In the genomic region with DNA sequence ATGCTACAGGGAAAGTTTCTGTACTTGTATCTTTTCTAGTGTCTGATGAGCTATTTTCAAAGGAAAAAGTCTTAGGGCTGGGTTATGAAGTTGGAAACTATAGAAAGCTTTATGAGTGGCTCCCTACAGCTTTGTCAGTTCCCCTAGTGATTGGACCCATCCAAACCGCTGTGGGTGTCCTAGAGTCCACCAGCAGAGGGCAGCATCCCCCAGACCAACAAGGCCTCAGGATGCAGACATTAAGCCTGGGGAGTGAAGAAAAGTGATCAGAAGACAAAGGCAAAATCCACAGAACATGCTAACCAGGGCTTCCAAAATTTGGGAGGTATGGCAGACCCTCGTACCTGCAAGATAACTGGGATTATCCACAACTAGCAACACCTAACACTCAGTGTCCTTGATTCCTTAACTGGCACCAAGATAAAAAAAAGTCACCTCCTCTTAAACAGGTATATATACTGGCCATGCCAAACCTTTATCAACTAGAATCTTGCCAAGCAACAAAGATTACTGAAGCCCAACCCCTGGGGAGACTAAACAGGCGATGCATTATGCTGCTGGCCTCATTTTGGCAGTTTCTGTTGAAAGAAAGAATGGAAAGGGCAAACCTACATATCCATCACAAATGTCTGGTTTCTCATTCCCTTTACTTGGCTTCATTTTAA, we compare ENCODE assay signal across 7 cellular contexts.
DNase-seq lines count a peak whose midpoint lies in the region; ATAC-seq and TF ChIP-seq lines count a peak whose summit lies in the region.

No MANE protein-coding gene starts in this region.

- intact Hi-C loops in Right ventricle myocardium superior (cut with DNase I) (loop anchor here (2.0 kb wide), 1 partner anchor 93 kb away; no protein-coding TSS in a partner anchor), vagina (cut with DNase I) (no loop called here)

- H3K9ac ChIP-seq in Loucy (ENCODE audit: low read depth, low read length, poor library complexity, severe bottlenecking), result no peak overlapping the region

- TF ChIP-seq CTCF in GM12875 (IDR thresholded peaks at IDR 0.05; ENCODE audit: borderline replicate concordance, insufficient read depth, low read depth, low read length) (peak; percentile 81), Loucy (conservative IDR thresholded peaks at IDR 0.05; ENCODE audit: low read length) (peak; percentile 98), progenitor cell of endocrine pancreas (IDR thresholded peaks at IDR 0.05; ENCODE audit: unreplicated experiment) (peak; percentile 87), vagina (IDR thresholded peaks at IDR 0.05) (peak; percentile 67 to 86 (median 76))

- H3K4me3 ChIP-seq in GM12875 (ENCODE audit: low read depth, low read length) (no peak overlapping the region), Loucy (ENCODE audit: low read length, poor library complexity, severe bottlenecking) (no peak overlapping the region), vagina (no peak overlapping the region)

- H3K27me3 Mint-ChIP-seq in progenitor cell of endocrine pancreas, result no peaks in the 10 kb centered on the region

- H3K27me3 ChIP-seq in Loucy (ENCODE audit: insufficient read depth, low read length, poor library complexity, severe bottlenecking) (no peaks in the 10 kb centered on the region), vagina (no peaks in the 10 kb centered on the region)

- no peak overlapping the region for H3K27ac Mint-ChIP-seq in activated naive CD4-positive, alpha-beta T cell treated with anti-CD3 and anti-CD28 coated beads, Interleukin-2, amount 50 U/mL, for 72 hours
- peak overlapping the region; percentile 77 for H3K27ac Mint-ChIP-seq in progenitor cell of endocrine pancreas

- no peak overlapping the region for H3K4me3 Mint-ChIP-seq in progenitor cell of endocrine pancreas (ENCODE audit: low read depth)

- H3K36me3 Mint-ChIP-seq in activated naive CD4-positive, alpha-beta T cell treated with anti-CD3 and anti-CD28 coated beads, Interleukin-2, amount 50 U/mL, for 72 hours, result no peaks in the 10 kb centered on the region
- H3K36me3 Mint-ChIP-seq in progenitor cell of endocrine pancreas (ENCODE audit: insufficient read depth), result peaks cover 2% of the 10 kb centered on the region

- no peaks in the 10 kb centered on the region for H3K79me2 ChIP-seq in Loucy (ENCODE audit: insufficient read depth, low read length)

- H4K20me1 ChIP-seq in Loucy (ENCODE audit: insufficient read depth, low read length, poor library complexity, severe bottlenecking), result no peaks in the 10 kb centered on the region

- H2AFZ ChIP-seq in Loucy (ENCODE audit: low read length), result no peak overlapping the region

- ATAC-seq in activated naive CD4-positive, alpha-beta T cell treated with anti-CD3 and anti-CD28 coated beads, Interleukin-2, amount 50 U/mL, for 72 hours, result peak; percentile 88 to 90
- ATAC-seq in Right ventricle myocardium superior (ENCODE audit: poor library complexity), result peak; percentile 93

- no peaks in the 10 kb centered on the region for H3F3A ChIP-seq in Loucy (ENCODE audit: low read depth)

- peaks cover 6% of the 10 kb centered on the region for H3K4me1 ChIP-seq in Loucy (ENCODE audit: insufficient read depth, low read length, poor library complexity, severe bottlenecking)
- no peaks in the 10 kb centered on the region for H3K4me1 ChIP-seq in vagina

- DNase-seq in SKM-1 (lab: John Stamatoyannopoulos, UW; ENCODE audit: unreplicated experiment) (peak; percentile 62), Right ventricle myocardium superior (peak; percentile 84), progenitor cell of endocrine pancreas (ENCODE audit: low spot score, unreplicated experiment) (peak; percentile 57), vagina (ENCODE audit: extremely low spot score in 2 of 2) (no peak)
- peak; percentile 61 to 81 for DNase-seq in activated naive CD4-positive, alpha-beta T cell treated with anti-CD3 and anti-CD28 coated beads, Interleukin-2, amount 50 U/mL, for 72 hours (ENCODE audit: low spot score in 2 of 2)

- H3K36me3 ChIP-seq in Loucy (ENCODE audit: insufficient read depth, low read length) (no peaks in the 10 kb centered on the region), vagina (no peaks in the 10 kb centered on the region)

- H3K27ac ChIP-seq in vagina, result no peak overlapping the region

- no peak for TF ChIP-seq POLR2A in vagina (IDR thresholded peaks at IDR 0.05)

- no peak overlapping the region for H3K4me2 ChIP-seq in Loucy (ENCODE audit: low read depth, low read length, poor library complexity, severe bottlenecking)

- no peaks in the 10 kb centered on the region for H3K9me2 ChIP-seq in Loucy (replicated peaks; ENCODE audit: low read depth, low read length)

- H3K9me3 ChIP-seq in Loucy (ENCODE audit: insufficient read depth, low read depth, low read length) (no peaks in the 10 kb centered on the region), vagina (no peaks in the 10 kb centered on the region)

- peaks cover 34% of the 10 kb centered on the region for H3K4me1 Mint-ChIP-seq in progenitor cell of endocrine pancreas (ENCODE audit: low read depth)

- H3K9me3 Mint-ChIP-seq in activated naive CD4-positive, alpha-beta T cell treated with anti-CD3 and anti-CD28 coated beads, Interleukin-2, amount 50 U/mL, for 72 hours, result no peaks in the 10 kb centered on the region
- no peaks in the 10 kb centered on the region for H3K9me3 Mint-ChIP-seq in progenitor cell of endocrine pancreas (ENCODE audit: low read depth)

Comparison
In these comparisons a context has a peak if more than half of its experiments do, and no peak if none do; other contexts are left out.
1. DNase-seq: peak in SKM-1 (single experiment), activated naive CD4-positive, alpha-beta T cell treated with anti-CD3 and anti-CD28 coated beads, Interleukin-2, amount 50 U/mL, for 72 hours (2 of 2), Right ventricle myocardium superior (single experiment) and progenitor cell of endocrine pancreas (single experiment); none in vagina (0 of 2).
2. Peak in every context shown above with its lines, with median percentiles within 50 percentile points of each other: CTCF ChIP-seq.